In genomic region chr3:168048414-168049330, GRCh38 we compare ENCODE assay signal across 18 cellular contexts. TPM values are rescaled to one million over a fixed set of nuclear protein-coding genes. Genes with fewer than 3 reads are reported as not detected.
DNase-seq lines count a peak whose midpoint lies in the region; ATAC-seq, FAIRE-seq and TF ChIP-seq lines count a peak whose summit lies in the region.
"Had no signal": no experiment of that assay in that cellular context is flagged by ENCODE, and none has a peak within 500 bp of the region (broad histone marks: within the 10 kb centered on the region; RNA-seq: fewer than 3 reads in every experiment).

No MANE protein-coding gene starts in this region.

- DNase-seq in GM12891 (ENCODE audit: insufficient read length, low spot score): no peak
- DNase-seq in KBM-7: peak; percentile 25
- DNase-seq in heart right ventricle: no peak
- DNase-seq in omental fat pad (ENCODE audit: low spot score): no peak
- DNase-seq in NCI-H1092 (lab: John Stamatoyannopoulos, UW): no peak
- no peak for DNase-seq in T-helper 17 cell
- no peak for DNase-seq in activated T-cell treated with anti-CD3 and anti-CD28 coated beads, Interleukin-2, amount 50 U/mL, for 1 hour
- DNase-seq: activated CD8-positive, alpha-beta memory T cell treated with anti-CD3 and anti-CD28 coated beads for 24 hours; activated effector memory CD4-positive, alpha-beta T cell treated with anti-CD3 and anti-CD28 coated beads, Interleukin-2, amount 50 U/mL, for 16 hours; DMS79; effector CD4-positive, alpha-beta T cell; NCI-H1694 treated with DMSO at 0.1 percent for 48 hours; SJCRH30; stimulated activated CD4-positive, alpha-beta T cell treated with anti-CD3 and anti-CD28 coated beads, Interleukin-15, amount 100 ng/mL, for 24 hours; testis had no signal

- H3K4me3 ChIP-seq in heart right ventricle: no peak overlapping the region
- H3K4me3 ChIP-seq: BLaER1, SJCRH30, testis had no signal

- 57 to 58% methylated on average over 5 of the region's 5 CpGs for WGBS in heart right ventricle, 2 donors

- intact Hi-C loops in heart right ventricle (cut with DNase I): loop anchor here in 8 of 10 donors (2.0 to 10.0 kb wide), 8 partner anchors 44 to 1726 kb away; partner anchors contain the start of genes GOLIM4 (in 4 of the 8) and MYNN (in 1 of the 8)

- FAIRE-seq in GM12891 (lab: Jason Lieb, UNC): peak; percentile 50

- no peak for TF ChIP-seq POLR2A in GM12891 (IDR thresholded peaks at IDR 0.05; ENCODE audit: low read depth, low read length)

- H3K4me1 Mint-ChIP-seq in T-helper 17 cell: no peaks in the 10 kb centered on the region

- H3K27me3 Mint-ChIP-seq in T-helper 17 cell: peaks cover 17% of the 10 kb centered on the region
- H3K27me3 Mint-ChIP-seq: memory B cell had no signal

- no peaks in the 10 kb centered on the region for H3K36me3 Mint-ChIP-seq in T-helper 17 cell (ENCODE audit: low read depth)
- H3K36me3 Mint-ChIP-seq: memory B cell had no signal

- TF ChIP-seq CTCF in heart right ventricle (IDR thresholded peaks at IDR 0.05) (no peak), omental fat pad (IDR thresholded peaks at IDR 0.05) (no peak)

- no peak overlapping the region for H3K27ac Mint-ChIP-seq in T-helper 17 cell

- peak in 3 of 8 donors; percentile 28 to 32 (median 31) for ATAC-seq in heart right ventricle
- ATAC-seq in omental fat pad (ENCODE audit: low FRiP score): peak; percentile 68
- no peak for ATAC-seq in T-helper 17 cell
- ATAC-seq in GM19035 (IDR thresholded peaks at IDR 0.05; ENCODE audit: unreplicated experiment): no peak

- in situ Hi-C loops in KBM-7 (cut with MboI; ENCODE audit: low pct_unique_long_range_greater_than_20kb, low sequenced_read_pairs): loop anchor here (25.0 kb wide), 1 partner anchor 111 kb away; no protein-coding TSS in a partner anchor

- no peaks in the 10 kb centered on the region for H3K27me3 ChIP-seq in heart right ventricle
- H3K27me3 ChIP-seq: BLaER1, SJCRH30, testis had no signal

- peaks cover 0 to 3% (median 0%) of the 10 kb centered on the region in 9 donors for H3K36me3 ChIP-seq in heart right ventricle
- H3K36me3 ChIP-seq: SJCRH30 had no signal

- peak overlapping the region in 8 of 10 donors; percentile 26 to 69 (median 54) for H3K27ac ChIP-seq in heart right ventricle
- H3K27ac ChIP-seq: BLaER1, SJCRH30, testis had no signal

- no peak overlapping the region for H3K4me3 Mint-ChIP-seq in T-helper 17 cell
- H3K4me3 Mint-ChIP-seq: memory B cell had no signal

- peaks cover 0 to 74% (median 51%) of the 10 kb centered on the region in 9 donors for H3K4me1 ChIP-seq in heart right ventricle
- H3K4me1 ChIP-seq: SJCRH30, testis had no signal

- H3K9me3 ChIP-seq in heart right ventricle: no peaks in the 10 kb centered on the region
- H3K9me3 ChIP-seq in T-helper 17 cell (ENCODE audit: control insufficient read depth, low read length, poor library complexity, severe bottlenecking): no peaks in the 10 kb centered on the region
- H3K9me3 ChIP-seq: BLaER1, SJCRH30, testis had no signal

TF ChIP-seq in GM12891, 5 proteins besides CTCF, POLR2A, EP300 and RAD21:
- TF ChIP-seq PAX5 (IDR thresholded peaks at IDR 0.05; ENCODE audit: insufficient read depth, low read length, severe bottlenecking) (no peak), POU2F2 (IDR thresholded peaks at IDR 0.05; ENCODE audit: low read depth, low read length) (no peak), SPI1 (IDR thresholded peaks at IDR 0.05; ENCODE audit: low read depth, low read length) (no peak), POLR2AphosphoS5 (IDR thresholded peaks at IDR 0.05; ENCODE audit: low read depth, low read length) (no peak), TAF1 (IDR thresholded peaks at IDR 0.05; ENCODE audit: low read depth, low read length) (no peak)

RNA-seq across cellular contexts. Expression of gene GOLIM4, which starts 47.1 kb away (rescaled TPM):
- polyA plus RNA-seq in GM12891 (2012; ENCODE audit: low read depth, missing spikeins): 8.6 TPM
- 100 to 1,000 TPM in 1 of 10 donors, 10 to 100 TPM in 9; 56.6 to 103 (median 77.3) TPM for total RNA-seq in heart right ventricle
- 10 to 100 TPM; 18.8 to 38.0 TPM for polyA plus RNA-seq in heart right ventricle
- total RNA-seq in omental fat pad: 10 to 100 TPM; 30.3 to 46.2 (median 34.8) TPM
- 1 to 10 TPM; 1.0 to 1.5 TPM for total RNA-seq in T-helper 17 cell

Comparison
In these comparisons a context has a peak if more than half of its experiments do, and no peak if none do; other contexts are left out.
1. RNA of gene GOLIM4, which starts 47.1 kb away (total RNA-seq): 56.6 to 103 TPM in heart right ventricle and 30.3 to 46.2 TPM in omental fat pad; 1.0 to 1.5 TPM in T-helper 17 cell; every median in the first group is over 10 times any median in the second.